In genomic region chr5:142924135-142924883, GRCh38 we compare ENCODE assay signal across 11 cellular contexts.
A peak's percentile ranks its signal among the peaks of the same experiment; 100 is the strongest.
DNase-seq lines count a peak whose midpoint lies in the region; ATAC-seq and TF ChIP-seq lines count a peak whose summit lies in the region.
"Had no signal": no experiment of that assay in that cellular context is flagged by ENCODE, and none has a peak within 500 bp of the region (broad histone marks: within the 10 kb centered on the region; RNA-seq: fewer than 3 reads in every experiment).

No MANE protein-coding gene starts in this region.

- no peaks in the 10 kb centered on the region for H3K36me3 ChIP-seq in BE2C

- no peak for ATAC-seq in HG03439 (IDR thresholded peaks at IDR 0.05; ENCODE audit: unreplicated experiment)

- no peak overlapping the region for H3K4me3 ChIP-seq in BE2C (ENCODE audit: low read depth, low read length)
- H3K4me3 ChIP-seq: esophagus muscularis mucosa had no signal

- no peaks in the 10 kb centered on the region for H3K4me1 ChIP-seq in BE2C

- TF ChIP-seq CTCF in BE2C (IDR thresholded peaks at IDR 0.05; ENCODE audit: low read depth, low read length) (peak; percentile 32; the same call in 1 of the 2 replicates), GM12872 (IDR thresholded peaks at IDR 0.05; ENCODE audit: insufficient read depth, low read depth, low read length) (peak; percentile 19; the same call in 1 of the 3 replicates)

- no peaks in the 10 kb centered on the region for H3K9me3 ChIP-seq in BE2C
- H3K9me3 ChIP-seq: esophagus muscularis mucosa had no signal

- H3K27me3 ChIP-seq in BE2C = no peaks in the 10 kb centered on the region
- H3K27me3 ChIP-seq: esophagus muscularis mucosa had no signal

- DNase-seq in BE2C (no peak), OCI-M1 (lab: John Stamatoyannopoulos, UW) (peak; percentile 58), fibroblast of peridontal ligament (ENCODE audit: extremely low read depth) (peak; percentile 39), GM03348 (ENCODE audit: low spot score) (no peak), foreskin melanocyte (no peak), NCI-H510A (lab: John Stamatoyannopoulos, UW) (no peak)
- DNase-seq: naive B cell, NCI-H526 treated with DMSO at 0.1 percent for 48 hours had no signal

Comparison
In these comparisons a context has a peak if more than half of its experiments do, and no peak if none do; other contexts are left out.
1. DNase-seq: peak in OCI-M1 (single experiment) and fibroblast of peridontal ligament (single experiment); none in BE2C (single experiment), GM03348 (single experiment), foreskin melanocyte (single experiment) and NCI-H510A (single experiment).